9 cellular contexts compared by ENCODE assay signal in the genomic region with DNA sequence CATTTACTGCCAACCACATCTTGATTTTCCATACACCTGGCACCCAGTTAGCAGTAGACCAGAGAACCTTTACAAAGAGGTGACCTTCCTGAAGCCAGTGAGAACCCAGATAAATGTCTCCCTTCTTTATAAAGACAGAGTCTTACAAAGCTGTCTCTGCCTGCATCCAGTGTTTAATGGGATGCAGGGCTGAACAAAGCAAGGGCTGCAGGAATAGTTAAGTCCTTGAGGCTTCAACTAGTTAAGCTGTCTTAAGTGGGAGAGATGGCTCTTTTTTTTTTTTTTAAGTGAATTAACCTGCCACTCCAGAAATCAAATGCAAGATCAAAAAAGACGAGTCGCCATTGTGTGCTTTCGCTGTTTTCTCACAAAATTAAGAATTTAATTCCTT. TPM values are rescaled to one million over a fixed set of nuclear protein-coding genes. Genes with fewer than 3 reads are reported as not detected.
DNase-seq lines count a peak whose midpoint lies in the region; ATAC-seq and TF ChIP-seq lines count a peak whose summit lies in the region.
"Had no signal": no experiment of that assay in that cellular context is flagged by ENCODE, and none has a peak within 500 bp of the region (broad histone marks: within the 10 kb centered on the region; RNA-seq: fewer than 3 reads in every experiment).

No MANE protein-coding gene starts in this region.

- H3K9me3 ChIP-seq in lower lobe of right lung (no peaks in the 10 kb centered on the region), tibial nerve (no peaks in the 10 kb centered on the region)

- no peak for TF ChIP-seq CTCF in astrocyte of the cerebellum (IDR thresholded peaks at IDR 0.05; ENCODE audit: low read depth, low read length, missing control alignments)
- no peak for TF ChIP-seq CTCF in lower lobe of right lung (IDR thresholded peaks at IDR 0.05)
- no peak for TF ChIP-seq CTCF in tibial nerve (IDR thresholded peaks at IDR 0.05)

- peak overlapping the region; percentile 71 for H3K4me3 ChIP-seq in astrocyte of the cerebellum (ENCODE audit: low read depth, low read length)
- peak overlapping the region; percentile 85 for H3K4me3 ChIP-seq in lower lobe of right lung
- H3K4me3 ChIP-seq in tibial nerve, result peak overlapping the region; percentile 74 to 90 (median 84)

- H3K36me3 Mint-ChIP-seq in activated T-cell treated with anti-CD3 and anti-CD28 coated beads, Interleukin-2, amount 50 U/mL, for 72 hours (ENCODE audit: insufficient read depth in 2 of 2), result peaks cover 2 to 5% of the 10 kb centered on the region in 2 donors

- 71 to 87% methylated on average over 3 of the region's 3 CpGs for WGBS in tibial nerve, 2 donors

- H3K27ac ChIP-seq in lower lobe of right lung (no peak overlapping the region), tibial nerve (peak overlapping the region; percentile 98 to 100 (median 98))

- no peak for TF ChIP-seq EP300 in tibial nerve (IDR thresholded peaks at IDR 0.05)

- peaks cover 42% of the 10 kb centered on the region for H3K4me1 Mint-ChIP-seq in activated T-cell treated with anti-CD3 and anti-CD28 coated beads, Interleukin-2, amount 50 U/mL, for 72 hours (ENCODE audit: low read depth)

- no peaks in the 10 kb centered on the region for H3K27me3 Mint-ChIP-seq in activated T-cell treated with anti-CD3 and anti-CD28 coated beads, Interleukin-2, amount 50 U/mL, for 72 hours (ENCODE audit: low read depth)

- H3K4me3 Mint-ChIP-seq in activated T-cell treated with anti-CD3 and anti-CD28 coated beads, Interleukin-2, amount 50 U/mL, for 72 hours, result peak overlapping the region; percentile 99

- H3K27me3 ChIP-seq in lower lobe of right lung (ENCODE audit: low read depth) (no peaks in the 10 kb centered on the region), tibial nerve (no peaks in the 10 kb centered on the region)

- no peaks in the 10 kb centered on the region for H3K9me3 Mint-ChIP-seq in activated T-cell treated with anti-CD3 and anti-CD28 coated beads, Interleukin-2, amount 50 U/mL, for 72 hours

- no peak for TF ChIP-seq POLR2A in tibial nerve (IDR thresholded peaks at IDR 0.05)

- ATAC-seq in activated T-cell treated with anti-CD3 and anti-CD28 coated beads, Interleukin-2, amount 50 U/mL, for 72 hours (replicated peaks in 1 of 2), result no peak
- ATAC-seq in lower lobe of right lung, result no peak
- ATAC-seq in HG02973 (IDR thresholded peaks at IDR 0.05; ENCODE audit: unreplicated experiment), result no peak

- in situ Hi-C loops in astrocyte of the cerebellum (cut with HindIII; ENCODE audit: low sequenced_read_pairs), result no loop called here

- H3K4me1 ChIP-seq in lower lobe of right lung, result peaks cover 74% of the 10 kb centered on the region
- H3K4me1 ChIP-seq in tibial nerve, result peaks cover 0 to 81% (median 18%) of the 10 kb centered on the region in 4 donors

- H3K27ac Mint-ChIP-seq in activated T-cell treated with anti-CD3 and anti-CD28 coated beads, Interleukin-2, amount 50 U/mL, for 72 hours, result peak overlapping the region; percentile 98

- DNase-seq in activated T-cell treated with anti-CD3 and anti-CD28 coated beads, Interleukin-2, amount 50 U/mL, for 72 hours, result no peak
- DNase-seq in activated T-cell treated with anti-CD3 and anti-CD28 coated beads, Interleukin-2, amount 50 U/mL, for 1 hour, result no peak
- DNase-seq in astrocyte of the cerebellum (ENCODE audit: low read depth) (no peak), lower lobe of right lung (no peak), tibial nerve (ENCODE audit: low spot score in 2 of 2) (no peak), pons (ENCODE audit: low spot score) (no peak), iPS-NIHi11 (ENCODE audit: low spot score) (no peak)
- DNase-seq: retina had no signal

- H3K36me3 ChIP-seq in lower lobe of right lung, result no peaks in the 10 kb centered on the region
- no peaks in the 10 kb centered on the region for H3K36me3 ChIP-seq in tibial nerve

- intact Hi-C loops in lower lobe of right lung (cut with DNase I), result no loop called here

RNA-seq across cellular contexts. Expression of gene AHCYL1, which starts 1.5 kb away (rescaled TPM):
- 100 to 1,000 TPM in 1 of 2 donors, 10 to 100 TPM in 1; 87.0 to 101 TPM for total RNA-seq in activated T-cell treated with anti-CD3 and anti-CD28 coated beads, Interleukin-2, amount 50 U/mL, for 72 hours
- total RNA-seq in lower lobe of right lung (83.9 TPM), tibial nerve (10 to 100 TPM; 45.4 to 76.3 (median 55.6) TPM)

RNA-seq across cellular contexts. Expression of gene STRIP1, which starts 48.4 kb away (rescaled TPM):
- 10 to 100 TPM; 35.8 to 41.0 TPM for total RNA-seq in activated T-cell treated with anti-CD3 and anti-CD28 coated beads, Interleukin-2, amount 50 U/mL, for 72 hours
- total RNA-seq in lower lobe of right lung (36.5 TPM), tibial nerve (10 to 100 TPM; 37.7 to 43.5 (median 39.7) TPM)
